Comparison of ENCODE assay signal across 8 cellular contexts in the genomic region with DNA sequence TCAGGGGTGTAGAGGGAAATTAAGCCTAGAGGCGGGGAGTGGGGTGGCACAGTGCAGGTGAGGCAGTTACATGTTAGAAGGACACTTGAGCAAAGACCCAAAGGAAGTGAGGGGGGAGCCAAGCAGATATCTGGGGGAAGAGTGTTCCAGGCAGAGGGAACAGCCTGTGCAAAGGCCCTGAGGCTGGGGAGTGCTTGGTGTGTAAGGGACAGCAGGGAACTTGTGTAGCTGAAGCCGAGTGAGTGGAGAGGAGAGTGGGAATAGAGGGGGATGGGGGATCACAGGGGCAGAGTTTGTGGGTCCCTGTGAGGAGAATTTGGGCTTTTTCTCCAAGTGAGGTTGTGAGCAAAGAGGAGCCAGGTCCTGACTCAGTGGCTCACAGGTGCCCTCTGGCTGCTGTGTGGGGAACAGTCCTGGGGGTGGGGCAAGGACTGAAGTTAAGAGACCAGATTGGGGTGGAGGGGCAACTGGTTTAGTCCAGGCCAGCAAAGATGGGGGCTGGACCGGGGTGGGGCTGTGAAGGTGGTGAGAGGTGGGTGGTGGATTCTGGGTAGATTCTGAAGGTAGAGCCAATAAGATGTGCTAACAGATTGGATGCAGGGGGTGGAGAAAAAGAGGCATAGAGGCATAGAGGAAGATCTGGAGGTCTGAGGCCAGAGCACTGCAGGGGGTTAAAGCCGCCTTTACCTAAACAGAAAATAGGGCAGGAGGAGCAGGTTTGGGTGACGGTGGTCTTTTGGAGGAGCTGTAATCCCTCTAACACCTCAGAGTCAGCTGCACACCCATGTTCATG.
DNase-seq lines count a peak whose midpoint lies in the region; ATAC-seq and TF ChIP-seq lines count a peak whose summit lies in the region.

No MANE protein-coding gene starts in this region.

- H3K27ac ChIP-seq in RWPE1 = no peak overlapping the region

- CTCF ChIA-PET in RWPE1 (lab: Yijun Ruan, JAX) = interaction anchor here (1.1 kb wide), 1 partner anchor 134 kb away, joined by 3 read pairs; no protein-coding TSS in a partner anchor

- ATAC-seq in GM19351 (IDR thresholded peaks at IDR 0.05; ENCODE audit: unreplicated experiment) = no peak

- POLR2A ChIA-PET in RWPE1 (lab: Yijun Ruan, JAX; ENCODE audit: low non-redundant PET) = no interaction called here

- TF ChIP-seq CTCF in RWPE1 (conservative IDR thresholded peaks at IDR 0.05; ENCODE audit: low read depth) = peak; percentile 83

- DNase-seq in AG08396 (ENCODE audit: low spot score) (peak; percentile 51), GM19240 (ENCODE audit: insufficient read length, low spot score) (peak; percentile 8), RWPE1 (ENCODE audit: low spot score) (peak; percentile 67), iPS-NIHi7 (ENCODE audit: extremely low spot score) (peak; percentile 71), superior temporal gyrus (ENCODE audit: extremely low spot score) (no peak)
- peak; percentile 57 for DNase-seq in activated naive CD4-positive, alpha-beta T cell treated with anti-CD3 and anti-CD28 coated beads, Interleukin-2, amount 50 U/mL, for 16 hours
- peak; percentile 59 for DNase-seq in stimulated activated CD4-positive, alpha-beta T cell treated with anti-CD3 and anti-CD28 coated beads, Interleukin-4, amount 100 ng/mL, for 24 hours
